In genomic region chr14:76948213-76948947, GRCh38 we compare ENCODE assay signal across 9 cellular contexts.
DNase-seq lines count a peak whose midpoint lies in the region; FAIRE-seq and TF ChIP-seq lines count a peak whose summit lies in the region.
"Had no signal": no experiment of that assay in that cellular context is flagged by ENCODE, and none has a peak within 500 bp of the region (broad histone marks: within the 10 kb centered on the region; RNA-seq: fewer than 3 reads in every experiment).

No MANE protein-coding gene starts in this region.

- no peaks in the 10 kb centered on the region for H3K27me3 Mint-ChIP-seq in activated CD4-positive, alpha-beta memory T cell treated with anti-CD3 and anti-CD28 coated beads for 36 hours
- H3K27me3 Mint-ChIP-seq in activated CD4-positive, alpha-beta memory T cell treated with anti-CD3 and anti-CD28 coated beads, Interleukin-2, amount 10 ng/mL, durations not matched to agents 7 days and 5 days = no peaks in the 10 kb centered on the region
- peaks cover 1% of the 10 kb centered on the region for H3K27me3 Mint-ChIP-seq in dendritic cell treated with granulocyte-macrophage colony-stimulating factor and Interleukin-4, amounts not matched to agents 40 ng/mL and 50 ng/mL, for 4 days
- H3K27me3 Mint-ChIP-seq in type B pancreatic cell = no peaks in the 10 kb centered on the region

- no peaks in the 10 kb centered on the region for H3K36me3 Mint-ChIP-seq in activated CD4-positive, alpha-beta memory T cell treated with anti-CD3 and anti-CD28 coated beads for 36 hours
- H3K36me3 Mint-ChIP-seq in activated CD4-positive, alpha-beta memory T cell treated with anti-CD3 and anti-CD28 coated beads, Interleukin-2, amount 10 ng/mL, durations not matched to agents 7 days and 5 days (ENCODE audit: low read depth) = no peaks in the 10 kb centered on the region
- no peaks in the 10 kb centered on the region for H3K36me3 Mint-ChIP-seq in dendritic cell treated with granulocyte-macrophage colony-stimulating factor and Interleukin-4, amounts not matched to agents 40 ng/mL and 50 ng/mL, for 4 days (ENCODE audit: low read depth)
- no peaks in the 10 kb centered on the region for H3K36me3 Mint-ChIP-seq in type B pancreatic cell

- H3K4me3 Mint-ChIP-seq in activated CD4-positive, alpha-beta memory T cell treated with anti-CD3 and anti-CD28 coated beads for 36 hours = no peak overlapping the region
- no peak overlapping the region for H3K4me3 Mint-ChIP-seq in activated CD4-positive, alpha-beta memory T cell treated with anti-CD3 and anti-CD28 coated beads, Interleukin-2, amount 10 ng/mL, durations not matched to agents 7 days and 5 days
- H3K4me3 Mint-ChIP-seq in dendritic cell treated with granulocyte-macrophage colony-stimulating factor and Interleukin-4, amounts not matched to agents 40 ng/mL and 50 ng/mL, for 4 days = no peak overlapping the region
- H3K4me3 Mint-ChIP-seq in type B pancreatic cell = peak overlapping the region; percentile 25

- peaks cover 36% of the 10 kb centered on the region for H3K4me1 Mint-ChIP-seq in activated CD4-positive, alpha-beta memory T cell treated with anti-CD3 and anti-CD28 coated beads for 36 hours (ENCODE audit: low read depth)
- H3K4me1 Mint-ChIP-seq in activated CD4-positive, alpha-beta memory T cell treated with anti-CD3 and anti-CD28 coated beads, Interleukin-2, amount 10 ng/mL, durations not matched to agents 7 days and 5 days = peaks cover 49% of the 10 kb centered on the region
- peaks cover 52% of the 10 kb centered on the region for H3K4me1 Mint-ChIP-seq in dendritic cell treated with granulocyte-macrophage colony-stimulating factor and Interleukin-4, amounts not matched to agents 40 ng/mL and 50 ng/mL, for 4 days (ENCODE audit: low read depth)
- peaks cover 39% of the 10 kb centered on the region for H3K4me1 Mint-ChIP-seq in type B pancreatic cell (ENCODE audit: unreplicated experiment)

- no peaks in the 10 kb centered on the region for H3K36me3 ChIP-seq in mucosa of rectum (ENCODE audit: control insufficient read depth in 2 of 2, insufficient read depth in 2 of 2, low read length in 2 of 2)

- no peak for FAIRE-seq in GM19239 (lab: Jason Lieb, UNC)
- FAIRE-seq: H54 had no signal

- H3K27me3 ChIP-seq in mucosa of rectum (ENCODE audit: control insufficient read depth in 2 of 2, insufficient read depth in 2 of 2, low read length in 2 of 2) = no peaks in the 10 kb centered on the region

- peak overlapping the region in 1 of 2 donors; percentile 35 for H3K9ac ChIP-seq in mucosa of rectum (ENCODE audit: low read depth in 1 of 2, low read length in 2 of 2)

- intact Hi-C loops in activated CD4-positive, alpha-beta memory T cell treated with anti-CD3 and anti-CD28 coated beads for 36 hours (cut with micrococcal nuclease) = no loop called here
- intact Hi-C loops in dendritic cell treated with granulocyte-macrophage colony-stimulating factor and Interleukin-4, amounts not matched to agents 40 ng/mL and 50 ng/mL, for 4 days (cut with micrococcal nuclease) = no loop called here

- DNase-seq in activated CD4-positive, alpha-beta memory T cell treated with anti-CD3 and anti-CD28 coated beads for 36 hours = no peak
- no peak for DNase-seq in activated CD4-positive, alpha-beta memory T cell treated with anti-CD3 and anti-CD28 coated beads, Interleukin-2, amount 10 ng/mL, durations not matched to agents 7 days and 5 days
- DNase-seq in type B pancreatic cell (ENCODE audit: extremely low spot score, unreplicated experiment) (no peak), GM19239 (ENCODE audit: insufficient read length, low spot score) (no peak), NAMALWA (ENCODE audit: low spot score) (no peak), NCI-H2227 (lab: John Stamatoyannopoulos, UW; ENCODE audit: unreplicated experiment) (no peak)

- H3K9me3 ChIP-seq in mucosa of rectum (ENCODE audit: control insufficient read depth in 2 of 2, low read length in 2 of 2) = no peaks in the 10 kb centered on the region

- peak overlapping the region; percentile 48 to 76 for H3K27ac ChIP-seq in mucosa of rectum (ENCODE audit: low read depth in 2 of 2, low read length in 2 of 2)

- H3K9me3 Mint-ChIP-seq in activated CD4-positive, alpha-beta memory T cell treated with anti-CD3 and anti-CD28 coated beads for 36 hours = no peaks in the 10 kb centered on the region
- H3K9me3 Mint-ChIP-seq in activated CD4-positive, alpha-beta memory T cell treated with anti-CD3 and anti-CD28 coated beads, Interleukin-2, amount 10 ng/mL, durations not matched to agents 7 days and 5 days = no peaks in the 10 kb centered on the region
- no peaks in the 10 kb centered on the region for H3K9me3 Mint-ChIP-seq in dendritic cell treated with granulocyte-macrophage colony-stimulating factor and Interleukin-4, amounts not matched to agents 40 ng/mL and 50 ng/mL, for 4 days
- no peaks in the 10 kb centered on the region for H3K9me3 Mint-ChIP-seq in type B pancreatic cell

- POLR2A ChIA-PET in activated CD4-positive, alpha-beta memory T cell treated with anti-CD3 and anti-CD28 coated beads for 36 hours (lab: Charles Lee) = interaction anchor here (0.7 to 1.4 kb wide), 3 partner anchors 78 to 84 kb away, joined by 3 to 5 read pairs (median 4); no protein-coding TSS in a partner anchor
- POLR2A ChIA-PET in activated CD4-positive, alpha-beta memory T cell treated with anti-CD3 and anti-CD28 coated beads, Interleukin-2, amount 10 ng/mL, durations not matched to agents 7 days and 5 days (lab: Charles Lee) = interaction anchor here (1.2 to 2.4 kb wide), 8 partner anchors 8 to 121 kb away, joined by 3 to 18 read pairs (median 6); no protein-coding TSS in a partner anchor

- H3K4me1 ChIP-seq in mucosa of rectum (ENCODE audit: control insufficient read depth in 2 of 2, insufficient read depth in 2 of 2, low read length in 2 of 2) = peaks cover 20 to 22% of the 10 kb centered on the region in 2 donors

- no peak overlapping the region for H3K4me3 ChIP-seq in mucosa of rectum (ENCODE audit: low read length in 2 of 2)

- CTCF ChIA-PET in activated CD4-positive, alpha-beta memory T cell treated with anti-CD3 and anti-CD28 coated beads for 36 hours (lab: Charles Lee) = interaction anchor here (1.0 to 2.0 kb wide), 12 partner anchors 8 to 122 kb away, joined by 3 to 21 read pairs (median 8); no protein-coding TSS in a partner anchor
- CTCF ChIA-PET in activated CD4-positive, alpha-beta memory T cell treated with anti-CD3 and anti-CD28 coated beads, Interleukin-2, amount 10 ng/mL, durations not matched to agents 7 days and 5 days (lab: Charles Lee) = interaction anchor here (0.8 to 2.5 kb wide), 10 partner anchors 14 to 121 kb away, joined by 3 to 18 read pairs (median 8); no protein-coding TSS in a partner anchor

- peak overlapping the region; percentile 14 for H3K27ac Mint-ChIP-seq in activated CD4-positive, alpha-beta memory T cell treated with anti-CD3 and anti-CD28 coated beads for 36 hours
- H3K27ac Mint-ChIP-seq in activated CD4-positive, alpha-beta memory T cell treated with anti-CD3 and anti-CD28 coated beads, Interleukin-2, amount 10 ng/mL, durations not matched to agents 7 days and 5 days = no peak overlapping the region
- peak overlapping the region; percentile 79 for H3K27ac Mint-ChIP-seq in dendritic cell treated with granulocyte-macrophage colony-stimulating factor and Interleukin-4, amounts not matched to agents 40 ng/mL and 50 ng/mL, for 4 days
- H3K27ac Mint-ChIP-seq in type B pancreatic cell = peak overlapping the region; percentile 85

- no peak for TF ChIP-seq CTCF in type B pancreatic cell (conservative IDR thresholded peaks at IDR 0.05)
